Comparison of ENCODE assay signal across 29 cellular contexts in genomic region chr6:3946779-3947178, GRCh38.
A peak's percentile ranks its signal among the peaks of the same experiment; 100 is the strongest.
DNase-seq lines count a peak whose midpoint lies in the region; ATAC-seq, FAIRE-seq and TF ChIP-seq lines count a peak whose summit lies in the region.
"Had no signal": no experiment of that assay in that cellular context is flagged by ENCODE, and none has a peak within 500 bp of the region (broad histone marks: within the 10 kb centered on the region; RNA-seq: fewer than 3 reads in every experiment).

No MANE protein-coding gene starts in this region.

- peak overlapping the region; percentile 54; the same call in 1 of the 2 replicates for H2BK120ac ChIP-seq in IMR-90 (ENCODE audit: low read depth, low read length)

- in situ Hi-C loops in IMR-90 (cut with MboI; ENCODE audit: low sequenced_read_pairs), result no loop called here

- FAIRE-seq in small intestine (lab: Jason Lieb, UNC), result no peak
- FAIRE-seq: bronchial epithelial cell, colon, TTC549 had no signal

- no peaks in the 10 kb centered on the region for H3K79me2 ChIP-seq in smooth muscle cell (ENCODE audit: low read depth)

- H2BK15ac ChIP-seq in IMR-90 (ENCODE audit: low read depth, low read length), result peak overlapping the region; percentile 45; the same call in 1 of the 3 replicates

- H2AFZ ChIP-seq in IMR-90 (replicated peaks; ENCODE audit: low read length, poor library complexity) (peak overlapping the region; percentile 13), smooth muscle cell (ENCODE audit: low read depth) (no peak overlapping the region)

- H2AK9ac ChIP-seq in IMR-90 (replicated peaks; ENCODE audit: low read depth, low read length, poor library complexity), result no peak overlapping the region

- 0 out of 2 replicates have a peak overlapping the region, but pooled peaks have one; percentile 16 for H4K5ac ChIP-seq in IMR-90 (ENCODE audit: low read depth, low read length)

- H4K91ac ChIP-seq in IMR-90 (ENCODE audit: insufficient read depth, low read depth, low read length), result peak overlapping the region; percentile 47; the same call in 1 of the 2 replicates

- H3K27ac ChIP-seq in IMR-90 (ENCODE audit: insufficient read depth, low read length), result no peak overlapping the region
- H3K27ac ChIP-seq in smooth muscle cell (ENCODE audit: low read depth), result no peak overlapping the region
- no peak overlapping the region for H3K27ac ChIP-seq in small intestine (ENCODE audit: low read depth in 1 of 2, low read length in 1 of 2)
- H3K27ac ChIP-seq: C4-2B, gastrocnemius medialis, RWPE1, upper lobe of right lung had no signal

- H3K4me2 ChIP-seq in IMR-90 (ENCODE audit: low read depth, low read length) (no peak overlapping the region), smooth muscle cell (peak overlapping the region; percentile 22)
- H3K4me2 ChIP-seq: SK-N-SH had no signal

- H3K23ac ChIP-seq in IMR-90 (ENCODE audit: low read depth, low read length), result no peak overlapping the region

- 77% methylated on average over 4 of the region's 12 CpGs; no CpG with 5 or more reads in 1 of the 2 experiments for WGBS in IMR-90 (ENCODE audit: extremely low coverage in 2 of 2, insufficient read length in 1 of 2), 2 experiments
- WGBS in smooth muscle cell (ENCODE audit: low lambda C conversion rate), result 66% methylated on average over 12 of the region's 12 CpGs
- 76 to 83% (median 82%) methylated on average over 12 of the region's 12 CpGs for WGBS in small intestine, 3 donors
- WGBS in lower leg skin, 2 donors, result 71 to 75% methylated on average over 12 of the region's 12 CpGs

- H3K36me3 ChIP-seq in IMR-90 (ENCODE audit: control insufficient read depth, insufficient read depth, low read length), result no peaks in the 10 kb centered on the region
- H3K36me3 ChIP-seq in smooth muscle cell (ENCODE audit: low read depth), result no peaks in the 10 kb centered on the region
- H3K36me3 ChIP-seq in small intestine (ENCODE audit: control insufficient read depth in 2 of 2, insufficient read depth in 2 of 2, low read length in 2 of 2), result no peaks in the 10 kb centered on the region
- H3K36me3 ChIP-seq: gastrocnemius medialis, upper lobe of right lung had no signal

- CTCF ChIA-PET in IMR-90 (lab: Yijun Ruan, JAX), result no interaction called here

- no TSS peak for BruUV-seq in IMR-90 (replicated peaks; lab: Mats Ljungman, UMichigan)

- no peak for TF ChIP-seq RAD21 in IMR-90 (IDR thresholded peaks at IDR 0.05; ENCODE audit: low read length)

- ATAC-seq in IMR-90 (ENCODE audit: low read depth), result no peak
- ATAC-seq: activated CD4-positive, CD25-positive, alpha-beta regulatory T cell treated with anti-CD3 and anti-CD28 coated beads, Interleukin-2, amount 50 U/mL, for 24 hours; activated T-helper 17 cell treated with anti-CD3 and anti-CD28 coated beads, Interleukin-2, amount 50 U/mL, for 72 hours; effector memory CD8-positive, alpha-beta T cell; gastrocnemius medialis; upper lobe of right lung had no signal

- H3K9me3 ChIP-seq in IMR-90 (ENCODE audit: control insufficient read depth, insufficient read depth, low read length) (no peaks in the 10 kb centered on the region), smooth muscle cell (replicated peaks; ENCODE audit: low read depth) (no peaks in the 10 kb centered on the region), small intestine (ENCODE audit: control insufficient read depth, low read depth) (no peaks in the 10 kb centered on the region)
- H3K9me3 ChIP-seq: Caco-2, SK-N-SH, upper lobe of right lung had no signal

- H3K18ac ChIP-seq in IMR-90 (ENCODE audit: low read depth, low read length), result no peak overlapping the region

- POLR2A ChIA-PET in IMR-90 (lab: Charles Lee; ENCODE audit: unreplicated experiment), result no interaction called here

- H3K27me3 ChIP-seq in IMR-90 (ENCODE audit: control insufficient read depth, insufficient read depth, low read length) (no peaks in the 10 kb centered on the region), smooth muscle cell (ENCODE audit: low read depth) (no peaks in the 10 kb centered on the region), small intestine (ENCODE audit: control insufficient read depth in 2 of 2, insufficient read depth in 2 of 2, low read length in 2 of 2) (peaks cover 0 to 3% of the 10 kb centered on the region in 2 donors)
- H3K27me3 ChIP-seq: upper lobe of right lung had no signal

- H3K4me3 ChIP-seq in IMR-90 (ENCODE audit: insufficient read depth, low read depth, low read length) (no peak overlapping the region), fibroblast of mammary gland (ENCODE audit: control insufficient read depth, low read depth, low read length) (no peak overlapping the region), smooth muscle cell (no peak overlapping the region), small intestine (ENCODE audit: low read depth in 1 of 2, low read length in 2 of 2) (no peak overlapping the region), lower leg skin (ENCODE audit: low read depth, poor library complexity, severe bottlenecking) (no peak overlapping the region)
- H3K4me3 ChIP-seq: gastrocnemius medialis, upper lobe of right lung had no signal

- no peak overlapping the region for H3K56ac ChIP-seq in IMR-90 (ENCODE audit: extremely low read depth, insufficient read depth, low read length)

- H3K9ac ChIP-seq in IMR-90 (ENCODE audit: low read depth, low read length) (no peak overlapping the region), smooth muscle cell (ENCODE audit: low read depth) (no peak overlapping the region)
- H3K9ac ChIP-seq: SK-N-SH had no signal

- peak overlapping the region; percentile 86 for H2AK5ac ChIP-seq in IMR-90 (ENCODE audit: low read depth, low read length)

- H4K20me1 ChIP-seq in IMR-90 (ENCODE audit: insufficient read depth, low read length) (no peaks in the 10 kb centered on the region), smooth muscle cell (ENCODE audit: low read depth) (no peaks in the 10 kb centered on the region)

- TF ChIP-seq CTCF in IMR-90 (conservative IDR thresholded peaks at IDR 0.05; ENCODE audit: low read depth, low read length) (no peak), fibroblast of mammary gland (conservative IDR thresholded peaks at IDR 0.05; ENCODE audit: control insufficient read depth, insufficient read depth, low read depth, low read length) (no peak), smooth muscle cell (IDR thresholded peaks at IDR 0.05; ENCODE audit: borderline replicate concordance, insufficient read depth, poor library complexity, severe bottlenecking) (no peak), lower leg skin (IDR thresholded peaks at IDR 0.05) (no peak)

- 0 out of 2 replicates have a peak overlapping the region, but pooled peaks have one; percentile 44 for H3K4ac ChIP-seq in IMR-90 (ENCODE audit: low read depth, low read length)

- H2BK20ac ChIP-seq in IMR-90 (ENCODE audit: low read depth, low read length), result peak overlapping the region; percentile 25; the same call in 1 of the 2 replicates

- H3K9me1 ChIP-seq in IMR-90 (ENCODE audit: insufficient read depth, low read length), result 0 out of 2 replicates have a peak, but pooled peaks cover 2% of the 10 kb centered on the region

- H2BK5ac ChIP-seq in IMR-90 (ENCODE audit: low read depth, low read length, poor library complexity, severe bottlenecking), result no peak overlapping the region

- DNase-seq in GM03348 (ENCODE audit: low spot score), result peak; percentile 50
- no peak for DNase-seq in IMR-90
- peak; percentile 38 for DNase-seq in fibroblast of mammary gland (ENCODE audit: low read depth)
- DNase-seq in smooth muscle cell (lab: John Stamatoyannopoulos, UW; ENCODE audit: unreplicated experiment), result no peak
- no peak for DNase-seq in small intestine
- DNase-seq in NCI-H1048 (lab: John Stamatoyannopoulos, UW), result no peak
- no peak for DNase-seq in lower leg skin (ENCODE audit: low spot score in 2 of 2)
- DNase-seq: activated CD4-positive, alpha-beta memory T cell treated with anti-CD3 and anti-CD28 coated beads for 36 hours; activated CD8-positive, alpha-beta memory T cell treated with anti-CD3 and anti-CD28 coated beads, Interleukin-2, amount 50 U/mL, for 48 hours; activated naive CD4-positive, alpha-beta T cell treated with anti-CD3 and anti-CD28 coated beads, Interleukin-2, amount 50 U/mL, for 16 hours; amygdala; Caco-2; effector memory CD8-positive, alpha-beta T cell; gastrocnemius medialis; left cardiac atrium; naive B cell; NCI-H1105 treated with DMSO at 0.1 percent for 48 hours; NCI-H2029; NCI-H345; SK-N-SH; stimulated activated CD4-positive, alpha-beta T cell treated with anti-CD3 and anti-CD28 coated beads, Interleukin-2, amount 100 ng/mL, for 24 hours; upper lobe of right lung had no signal

- dilution Hi-C loops in IMR-90 (cut with HindIII; ENCODE audit: low sequenced_read_pairs, unreplicated experiment), result no loop called here

- H3F3A ChIP-seq in smooth muscle cell (ENCODE audit: low read depth), result no peaks in the 10 kb centered on the region

- TF ChIP-seq POLR2A in IMR-90 (IDR thresholded peaks at IDR 0.05; ENCODE audit: low read depth, low read length) (no peak), lower leg skin (IDR thresholded peaks at IDR 0.05) (no peak)

- intact Hi-C loops in IMR-90 (cut with micrococcal nuclease), result no loop called here
- intact Hi-C loops in lower leg skin (cut with DNase I; ENCODE audit: low total_unique reads), result no loop called here

- H3K14ac ChIP-seq in IMR-90 (replicated peaks; ENCODE audit: low read depth, low read length), result peak overlapping the region; percentile 44; the same call in 1 of the 2 replicates

- peak overlapping the region in 1 of 2 experiments; percentile 8; a peak in 1 of 4 replicates for H4K8ac ChIP-seq in IMR-90 (ENCODE audit: low read depth in 2 of 2, low read length in 2 of 2)

- H3K79me1 ChIP-seq in IMR-90 (ENCODE audit: low read depth in 1 of 2, low read length in 2 of 2), result no peaks in the 10 kb centered on the region

- peaks cover 13% of the 10 kb centered on the region for H3K4me1 ChIP-seq in IMR-90 (ENCODE audit: control insufficient read depth, insufficient read depth, low read length)
- no peaks in the 10 kb centered on the region for H3K4me1 ChIP-seq in smooth muscle cell (ENCODE audit: low read depth)
- no peaks in the 10 kb centered on the region for H3K4me1 ChIP-seq in small intestine (ENCODE audit: control insufficient read depth in 2 of 2, insufficient read depth in 1 of 2, low read depth in 1 of 2, low read length in 1 of 2)
- H3K4me1 ChIP-seq: Caco-2, gastrocnemius medialis, upper lobe of right lung had no signal

TF ChIP-seq in IMR-90, 13 proteins besides CTCF, POLR2A, EP300 and RAD21 (continues in another document):
- no peak for TF ChIP-seq SMC3 (IDR thresholded peaks at IDR 0.05; ENCODE audit: low read depth, low read length)
- TF ChIP-seq NFE2L2 (IDR thresholded peaks at IDR 0.05; ENCODE audit: low read depth, low read length), result no peak
- TF ChIP-seq USF2 (IDR thresholded peaks at IDR 0.05; ENCODE audit: low read depth, low read length), result no peak
- TF ChIP-seq CHD1 (IDR thresholded peaks at IDR 0.05; ENCODE audit: low read depth, low read length), result no peak
- TF ChIP-seq CEBPB (IDR thresholded peaks at IDR 0.05; ENCODE audit: low read depth, low read length), result no peak

Comparison
In these comparisons a context has a peak if more than half of its experiments do, and no peak if none do; other contexts are left out.
1. DNase-seq: peak in GM03348 (single experiment) and fibroblast of mammary gland (single experiment); none in IMR-90 (single experiment), smooth muscle cell (single experiment), small intestine (single experiment), NCI-H1048 (single experiment) and lower leg skin (0 of 2).